Comparison of ENCODE assay signal across 34 cellular contexts in the genomic region with DNA sequence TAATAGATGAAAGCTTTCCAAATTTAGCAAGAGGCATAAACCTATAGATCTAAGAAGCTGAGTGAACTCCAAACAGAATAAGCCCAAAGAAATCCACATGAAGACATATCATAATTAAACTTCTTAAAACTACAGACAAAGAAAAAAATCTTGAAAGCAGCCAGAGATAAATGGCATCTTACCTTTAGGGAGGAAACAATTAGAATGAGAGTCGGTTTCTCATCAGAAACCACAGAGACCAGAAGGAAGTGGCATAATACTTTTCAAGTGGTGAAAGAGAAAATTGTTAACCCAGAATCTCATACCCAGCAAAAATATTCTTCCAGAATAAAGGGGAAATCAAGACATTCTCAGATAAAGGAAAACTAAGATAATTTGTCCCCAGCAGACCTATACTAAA.
"Had no signal": no experiment of that assay in that cellular context is flagged by ENCODE, and none has a peak within 500 bp of the region (broad histone marks: within the 10 kb centered on the region; RNA-seq: fewer than 3 reads in every experiment).

No MANE protein-coding gene starts in this region.

- DNase-seq: activated B cell treated with CpG ODN at 0.5 μM for 24 hours; activated CD4-positive, alpha-beta memory T cell treated with anti-CD3 and anti-CD28 coated beads for 36 hours; activated CD4-positive, alpha-beta T cell treated with anti-CD3 and anti-CD28 coated beads for 4 hours; activated CD4-positive, alpha-beta T cell treated with anti-CD3 and anti-CD28 coated beads, Interleukin-2, amount 10 ng/mL, durations not matched to agents 24 days and 14 days; activated CD4-positive, alpha-beta T cell treated with anti-CD3 and anti-CD28 coated beads, Interleukin-2, amount 50 U/mL, for 1 hour; activated CD4-positive, alpha-beta T cell treated with anti-CD3 and anti-CD28 coated beads, Interleukin-2, amount 50 U/mL, for 4 hours; activated CD4-positive, CD25-positive, alpha-beta regulatory T cell treated with anti-CD3 and anti-CD28 coated beads, Interleukin-2, amount 50 U/mL, for 72 hours; activated CD8-positive, alpha-beta memory T cell treated with anti-CD3 and anti-CD28 coated beads, Interleukin-2, amount 50 U/mL, for 4 hours; activated CD8-positive, alpha-beta T cell treated with anti-CD3 and anti-CD28 coated beads for 36 hours; activated effector memory CD4-positive, alpha-beta T cell treated with anti-CD3 and anti-CD28 coated beads, Interleukin-2, amount 50 U/mL, for 16 hours; activated gamma-delta T cell treated with Interleukin-2 at 50 U/mL for 16 hours; activated naive CD4-positive, alpha-beta T cell; activated naive CD4-positive, alpha-beta T cell treated with anti-CD3 and anti-CD28 coated beads for 36 hours; activated naive CD4-positive, alpha-beta T cell treated with anti-CD3 and anti-CD28 coated beads, Interleukin-2, amount 50 U/mL, for 16 hours; activated naive CD8-positive, alpha-beta T cell treated with anti-CD3 and anti-CD28 coated beads for 36 hours; activated T-cell treated with anti-CD3 and anti-CD28 coated beads for 4 hours; activated T-cell treated with anti-CD3 and anti-CD28 coated beads, Interleukin-2, amount 50 U/mL, for 1 hour; activated T-cell treated with anti-CD3 and anti-CD28 coated beads, Interleukin-2, amount 50 U/mL, for 4 hours; activated T-cell treated with anti-CD3 and anti-CD28 coated beads, Interleukin-2, amount 50 U/mL, for 72 hours; amygdala; anterior cingulate cortex; caudate nucleus; cerebellar nuclear complex; T-helper 2 cell; T-helper 9 cell had no signal

- H3K27ac ChIP-seq: ascending aorta, cardiac muscle cell, VCaP had no signal

- H3K27me3 ChIP-seq: ascending aorta had no signal

- H3K4me3 Mint-ChIP-seq: activated B cell treated with CpG ODN at 0.5 μM for 24 hours; activated CD4-positive, alpha-beta memory T cell treated with anti-CD3 and anti-CD28 coated beads for 36 hours; activated CD4-positive, alpha-beta T cell treated with anti-CD3 and anti-CD28 coated beads, Interleukin-2, amount 10 ng/mL, durations not matched to agents 24 days and 14 days; activated CD8-positive, alpha-beta T cell treated with anti-CD3 and anti-CD28 coated beads for 36 hours; activated naive CD4-positive, alpha-beta T cell treated with anti-CD3 and anti-CD28 coated beads for 36 hours; activated naive CD8-positive, alpha-beta T cell treated with anti-CD3 and anti-CD28 coated beads for 36 hours; activated T-cell treated with anti-CD3 and anti-CD28 coated beads, Interleukin-2, amount 50 U/mL, for 4 hours; activated T-cell treated with anti-CD3 and anti-CD28 coated beads, Interleukin-2, amount 50 U/mL, for 72 hours; activated T-helper 1 cell treated with anti-CD3 and anti-CD28 coated beads, Interleukin-12 subunit alpha, Interleukin-12 subunit beta, Interleukin-2, Interleukin-4 antibody, amounts not matched to agents 30 ng/mL and 10 ng/mL and 1 ng/mL, durations not matched to agents 14 hours and 24 hours and 36 hours; activated T-helper 17 cell treated with anti-CD3 and anti-CD28 coated beads, Interleukin-2, amount 50 U/mL, for 72 hours; brain; central memory CD8-positive, alpha-beta T cell; T-helper 2 cell treated with Interferon-gamma antibody and Interleukin-4, amounts not matched to agents 5 μg/mL and 100 μg/mL, for 36 hours had no signal

- H3K4me1 ChIP-seq: ascending aorta had no signal

- H3K36me3 Mint-ChIP-seq: activated naive CD8-positive, alpha-beta T cell treated with anti-CD3 and anti-CD28 coated beads for 36 hours; brain had no signal

- H3K4me3 ChIP-seq: ascending aorta, cardiac muscle cell had no signal

- H3K4me1 Mint-ChIP-seq: activated B cell treated with CpG ODN at 0.5 μM for 24 hours; activated T-helper 17 cell treated with anti-CD3 and anti-CD28 coated beads, Interleukin-2, amount 50 U/mL, for 72 hours; central memory CD8-positive, alpha-beta T cell had no signal

- ATAC-seq: activated CD8-positive, alpha-beta T cell treated with anti-CD3 and anti-CD28 coated beads for 36 hours; activated naive CD4-positive, alpha-beta T cell treated with anti-CD3 and anti-CD28 coated beads, Interleukin-2, amount 50 U/mL, for 72 hours; activated T-cell treated with anti-CD3 and anti-CD28 coated beads, Interleukin-2, amount 50 U/mL, for 4 hours; activated T-cell treated with anti-CD3 and anti-CD28 coated beads, Interleukin-2, amount 50 U/mL, for 72 hours; activated T-helper 17 cell treated with anti-CD3 and anti-CD28 coated beads, Interleukin-2, amount 50 U/mL, for 72 hours had no signal

- H3K27ac Mint-ChIP-seq: activated B cell treated with CpG ODN at 0.5 μM for 24 hours; activated CD4-positive, alpha-beta memory T cell treated with anti-CD3 and anti-CD28 coated beads for 36 hours; activated CD4-positive, alpha-beta T cell treated with anti-CD3 and anti-CD28 coated beads, Interleukin-2, amount 10 ng/mL, durations not matched to agents 24 days and 14 days; activated CD8-positive, alpha-beta T cell treated with anti-CD3 and anti-CD28 coated beads for 36 hours; activated naive CD4-positive, alpha-beta T cell treated with anti-CD3 and anti-CD28 coated beads for 36 hours; activated naive CD4-positive, alpha-beta T cell treated with anti-CD3 and anti-CD28 coated beads, Interleukin-2, amount 50 U/mL, for 72 hours; activated naive CD8-positive, alpha-beta T cell treated with anti-CD3 and anti-CD28 coated beads for 36 hours; activated T-cell treated with anti-CD3 and anti-CD28 coated beads, Interleukin-2, amount 50 U/mL, for 72 hours; activated T-helper 1 cell treated with anti-CD3 and anti-CD28 coated beads, Interleukin-12 subunit alpha, Interleukin-12 subunit beta, Interleukin-2, Interleukin-4 antibody, amounts not matched to agents 30 ng/mL and 10 ng/mL and 1 ng/mL, durations not matched to agents 14 hours and 24 hours and 36 hours; activated T-helper 17 cell treated with anti-CD3 and anti-CD28 coated beads, Interleukin-2, amount 50 U/mL, for 72 hours; brain; T-helper 2 cell treated with Interferon-gamma antibody and Interleukin-4, amounts not matched to agents 5 μg/mL and 100 μg/mL, for 36 hours had no signal

- H3K36me3 ChIP-seq: ascending aorta, cardiac muscle cell had no signal
